24 cellular contexts compared by ENCODE assay signal in genomic region chr5:72499090-72499489, GRCh38. TPM values are rescaled to one million over a fixed set of nuclear protein-coding genes. Genes with fewer than 3 reads are reported as not detected.
DNase-seq lines count a peak whose midpoint lies in the region; ATAC-seq, FAIRE-seq and TF ChIP-seq lines count a peak whose summit lies in the region.
"Had no signal": no experiment of that assay in that cellular context is flagged by ENCODE, and none has a peak within 500 bp of the region (broad histone marks: within the 10 kb centered on the region; RNA-seq: fewer than 3 reads in every experiment).

No MANE protein-coding gene starts in this region.

- intact Hi-C loops in left ventricle myocardium inferior (cut with micrococcal nuclease): no loop called here
- intact Hi-C loops in Right ventricle myocardium superior (cut with DNase I): no loop called here
- intact Hi-C loops in IMR-90 (cut with micrococcal nuclease): no loop called here
- intact Hi-C loops in endothelial cell of umbilical vein (cut with micrococcal nuclease): loop anchor here (2.0 kb wide), 1 partner anchor 46 kb away; no protein-coding TSS in a partner anchor
- intact Hi-C loops in gastrocnemius medialis (cut with DNase I; ENCODE audit: low total_unique reads): no loop called here

- FAIRE-seq in endothelial cell of umbilical vein (lab: Jason Lieb, UNC): no peak
- FAIRE-seq: GM12878 had no signal

- TF ChIP-seq CTCF in left ventricle myocardium inferior (IDR thresholded peaks at IDR 0.05; ENCODE audit: borderline replicate concordance): no peak
- no peak for TF ChIP-seq CTCF in IMR-90 (conservative IDR thresholded peaks at IDR 0.05; ENCODE audit: low read depth, low read length)
- no peak for TF ChIP-seq CTCF in endothelial cell of umbilical vein (IDR thresholded peaks at IDR 0.05; ENCODE audit: extremely low read depth in 1 of 2, insufficient read depth in 1 of 2, low read depth in 1 of 2, low read length in 2 of 2)
- TF ChIP-seq CTCF in gastrocnemius medialis (IDR thresholded peaks at IDR 0.05 in 4 of 5, conservative IDR thresholded peaks at IDR 0.05 in 1 of 5): no peak

- POLR2A ChIA-PET in IMR-90 (lab: Charles Lee; ENCODE audit: unreplicated experiment): no interaction called here
- POLR2A ChIA-PET in endothelial cell of umbilical vein (lab: Charles Lee): no interaction called here

- no peak overlapping the region for H2BK20ac ChIP-seq in IMR-90 (ENCODE audit: low read depth, low read length)

- H3K4me2 ChIP-seq in IMR-90 (ENCODE audit: low read depth, low read length): no peak overlapping the region
- H3K4me2 ChIP-seq in endothelial cell of umbilical vein (ENCODE audit: insufficient read depth, low read length): no peak overlapping the region

- H3K56ac ChIP-seq in IMR-90 (ENCODE audit: extremely low read depth, insufficient read depth, low read length): no peak overlapping the region

- no peaks in the 10 kb centered on the region for H3K27me3 ChIP-seq in left ventricle myocardium inferior (ENCODE audit: low read depth)
- H3K27me3 ChIP-seq in IMR-90 (ENCODE audit: control insufficient read depth, insufficient read depth, low read length): no peaks in the 10 kb centered on the region
- no peaks in the 10 kb centered on the region for H3K27me3 ChIP-seq in endothelial cell of umbilical vein (ENCODE audit: control insufficient read depth in 2 of 2, insufficient read depth in 2 of 2, low read length in 2 of 2)
- no peaks in the 10 kb centered on the region for H3K27me3 ChIP-seq in gastrocnemius medialis
- H3K27me3 ChIP-seq: BE2C had no signal

- BruUV-seq in IMR-90 (replicated peaks; lab: Mats Ljungman, UMichigan): no TSS peak
- no TSS peak for BruUV-seq in endothelial cell of umbilical vein (replicated peaks; lab: Mats Ljungman, UMichigan)

- no peak overlapping the region for H2AK9ac ChIP-seq in IMR-90 (replicated peaks; ENCODE audit: low read depth, low read length, poor library complexity)

- no peak for TF ChIP-seq RAD21 in IMR-90 (IDR thresholded peaks at IDR 0.05; ENCODE audit: low read length)

- no peaks in the 10 kb centered on the region for H3K79me1 ChIP-seq in IMR-90 (ENCODE audit: low read depth in 1 of 2, low read length in 2 of 2)

- H3K4ac ChIP-seq in IMR-90 (ENCODE audit: low read depth, low read length): no peak overlapping the region

- dilution Hi-C loops in IMR-90 (cut with HindIII; ENCODE audit: low sequenced_read_pairs, unreplicated experiment): no loop called here
- dilution Hi-C loops in endothelial cell of umbilical vein (cut with MboI; ENCODE audit: extremely low pct_ligation_motif_present, low sequenced_read_pairs): no loop called here

- ATAC-seq in Right ventricle myocardium superior (ENCODE audit: poor library complexity) (no peak), IMR-90 (ENCODE audit: low read depth) (no peak), gastrocnemius medialis (no peak), HG03571 (IDR thresholded peaks at IDR 0.05; ENCODE audit: unreplicated experiment) (no peak)
- ATAC-seq: GM12878 had no signal

- no peak overlapping the region for H2AK5ac ChIP-seq in IMR-90 (ENCODE audit: low read depth, low read length)

- peaks cover 51% of the 10 kb centered on the region for H3K4me1 ChIP-seq in left ventricle myocardium inferior
- peaks cover 4% of the 10 kb centered on the region for H3K4me1 ChIP-seq in IMR-90 (ENCODE audit: control insufficient read depth, insufficient read depth, low read length)
- H3K4me1 ChIP-seq in endothelial cell of umbilical vein (ENCODE audit: control insufficient read depth, extremely low read depth, insufficient read depth, low read length): peaks cover 27% of the 10 kb centered on the region
- peaks cover 11 to 34% of the 10 kb centered on the region in 2 donors for H3K4me1 ChIP-seq in gastrocnemius medialis
- H3K4me1 ChIP-seq: BE2C had no signal

- H3K23ac ChIP-seq in IMR-90 (ENCODE audit: low read depth, low read length): no peak overlapping the region

- H4K8ac ChIP-seq in IMR-90 (ENCODE audit: low read depth in 2 of 2, low read length in 2 of 2): no peak overlapping the region

- H3K14ac ChIP-seq in IMR-90 (replicated peaks; ENCODE audit: low read depth, low read length): no peak overlapping the region

- no peak overlapping the region for H3K4me3 ChIP-seq in left ventricle myocardium inferior
- H3K4me3 ChIP-seq in IMR-90 (ENCODE audit: insufficient read depth, low read depth, low read length): no peak overlapping the region
- no peak overlapping the region for H3K4me3 ChIP-seq in endothelial cell of umbilical vein (replicated peaks in 1 of 3; ENCODE audit: insufficient read depth in 1 of 3, low read depth in 1 of 3, low read length in 3 of 3)
- no peak overlapping the region for H3K4me3 ChIP-seq in gastrocnemius medialis
- H3K4me3 ChIP-seq: GM12878, HAP-1 had no signal

- no peak overlapping the region for H3K18ac ChIP-seq in IMR-90 (ENCODE audit: low read depth, low read length)

- H2BK5ac ChIP-seq in IMR-90 (ENCODE audit: low read depth, low read length, poor library complexity, severe bottlenecking): no peak overlapping the region

- H4K91ac ChIP-seq in IMR-90 (ENCODE audit: insufficient read depth, low read depth, low read length): no peak overlapping the region

- no peak overlapping the region for H3K9ac ChIP-seq in IMR-90 (ENCODE audit: low read depth, low read length)
- H3K9ac ChIP-seq in endothelial cell of umbilical vein (replicated peaks; ENCODE audit: extremely low read depth, insufficient read depth, low read length): no peak overlapping the region

- no peak overlapping the region for H4K5ac ChIP-seq in IMR-90 (ENCODE audit: low read depth, low read length)

- H3K36me3 ChIP-seq in left ventricle myocardium inferior: no peaks in the 10 kb centered on the region
- no peaks in the 10 kb centered on the region for H3K36me3 ChIP-seq in IMR-90 (ENCODE audit: control insufficient read depth, insufficient read depth, low read length)
- H3K36me3 ChIP-seq in endothelial cell of umbilical vein (ENCODE audit: control insufficient read depth in 2 of 2, extremely low read depth in 1 of 2, insufficient read depth in 2 of 2, low read length in 2 of 2): no peaks in the 10 kb centered on the region
- no peaks in the 10 kb centered on the region for H3K36me3 ChIP-seq in gastrocnemius medialis
- H3K36me3 ChIP-seq: BE2C, HAP-1 had no signal

- H3K9me1 ChIP-seq in IMR-90 (ENCODE audit: insufficient read depth, low read length) (peaks cover 6% of the 10 kb centered on the region; the same call in 1 of the 2 replicates), endothelial cell of umbilical vein (replicated peaks; ENCODE audit: control insufficient read depth, extremely low read depth, insufficient read depth, low read length) (no peaks in the 10 kb centered on the region)

- in situ Hi-C loops in IMR-90 (cut with MboI; ENCODE audit: low sequenced_read_pairs): no loop called here
- in situ Hi-C loops in gastrocnemius medialis (cut with MboI; ENCODE audit: low sequenced_read_pairs in 4 of 4): no loop called here

- DNase-seq in left ventricle myocardium inferior: no peak
- no peak for DNase-seq in Right ventricle myocardium superior
- no peak for DNase-seq in IMR-90
- DNase-seq in endothelial cell of umbilical vein (ENCODE audit: low read depth, low spot score): no peak
- no peak for DNase-seq in gastrocnemius medialis
- no peak for DNase-seq in T-helper 2 cell
- DNase-seq: ACHN; BE2C; C1 segment of cervical spinal cord; CD4-positive, CD25-positive, alpha-beta regulatory T cell; CD8-positive, alpha-beta memory T cell; COR-L47; DMS 273 treated with DMSO at 0.1 percent for 48 hours; DMS53; DND-41; EL had no signal

- H4K20me1 ChIP-seq in IMR-90 (ENCODE audit: insufficient read depth, low read length) (no peaks in the 10 kb centered on the region), endothelial cell of umbilical vein (replicated peaks; ENCODE audit: control insufficient read depth, extremely low read depth, insufficient read depth, low read length) (no peaks in the 10 kb centered on the region)

- H3K9me3 ChIP-seq in left ventricle myocardium inferior (replicated peaks) (no peaks in the 10 kb centered on the region), IMR-90 (ENCODE audit: control insufficient read depth, insufficient read depth, low read length) (no peaks in the 10 kb centered on the region), endothelial cell of umbilical vein (replicated peaks; ENCODE audit: control insufficient read depth, insufficient read depth, low read length) (no peaks in the 10 kb centered on the region), gastrocnemius medialis (no peaks in the 10 kb centered on the region)
- H3K9me3 ChIP-seq: BE2C, HAP-1 had no signal

- no CpG with 5 or more reads among the region's 2 CpGs for WGBS in IMR-90 (ENCODE audit: extremely low coverage in 2 of 2, insufficient read length in 1 of 2), 2 experiments

- TF ChIP-seq POLR2A in IMR-90 (IDR thresholded peaks at IDR 0.05; ENCODE audit: low read depth, low read length): no peak
- TF ChIP-seq POLR2A in endothelial cell of umbilical vein (IDR thresholded peaks at IDR 0.05; ENCODE audit: low read depth, low read length): no peak
- no peak for TF ChIP-seq POLR2A in gastrocnemius medialis (IDR thresholded peaks at IDR 0.05)

- H2BK120ac ChIP-seq in IMR-90 (ENCODE audit: low read depth, low read length): no peak overlapping the region

- peak overlapping the region; percentile 87 for H3K27ac ChIP-seq in left ventricle myocardium inferior (replicated peaks)
- no peak overlapping the region for H3K27ac ChIP-seq in IMR-90 (ENCODE audit: insufficient read depth, low read length)
- H3K27ac ChIP-seq in endothelial cell of umbilical vein (ENCODE audit: insufficient read depth, low read depth, low read length): no peak overlapping the region
- H3K27ac ChIP-seq in gastrocnemius medialis: peak overlapping the region in 3 of 4 donors; percentile 74 to 82 (median 75)
- H3K27ac ChIP-seq: HL-60 had no signal

- H3K79me2 ChIP-seq in endothelial cell of umbilical vein (ENCODE audit: control insufficient read depth, insufficient read depth, low read length): no peaks in the 10 kb centered on the region

- CTCF ChIA-PET in IMR-90 (lab: Yijun Ruan, JAX) (no interaction called here), endothelial cell of umbilical vein (lab: Charles Lee) (no interaction called here)

- peak overlapping the region; percentile 54; the same call in 1 of the 3 replicates for H2BK15ac ChIP-seq in IMR-90 (ENCODE audit: low read depth, low read length)

- H2AFZ ChIP-seq in IMR-90 (replicated peaks; ENCODE audit: low read length, poor library complexity): no peak overlapping the region
- peak overlapping the region; percentile 48 for H2AFZ ChIP-seq in endothelial cell of umbilical vein (ENCODE audit: low read depth, low read length)

RNA-seq across cellular contexts. Expression of gene ZNF366, which starts 8.1 kb away (rescaled TPM):
- total RNA-seq in left ventricle myocardium inferior (8.1 TPM), Right ventricle myocardium superior (8.0 TPM), IMR-90 (2012; rRNA removed) (not detected in 2 replicates), endothelial cell of umbilical vein (4.1 and 4.6 TPM in 2 replicates), gastrocnemius medialis (1 to 10 TPM; 2.0 to 5.8 (median 3.0) TPM)
- polyA plus RNA-seq in IMR-90 (2012; rRNA removed) (not detected in 2 replicates), endothelial cell of umbilical vein (1.2 and 1.3 TPM in 2 replicates)
- polyA plus RNA-seq in IMR-90 (2012; cell fraction: cytosol; rRNA removed): not detected in 2 replicates
- polyA plus RNA-seq in IMR-90 (2012; cell fraction: nucleus; rRNA removed; ENCODE audit: low replicate concordance): not detected in 2 replicates
- 0.75 and 0.78 TPM in 2 replicates for polyA plus RNA-seq in endothelial cell of umbilical vein (2011; cell fraction: cytosol; rRNA removed)
- polyA plus RNA-seq in endothelial cell of umbilical vein (2011; cell fraction: nucleus; rRNA removed): 0.72 and 1.2 TPM in 2 replicates
- polyA plus RNA-seq in endothelial cell of umbilical vein (2012): 0.11 and 0.33 TPM in 2 replicates
- polyA minus RNA-seq in endothelial cell of umbilical vein: 3.2 and 3.4 TPM in 2 replicates
- polyA minus RNA-seq in endothelial cell of umbilical vein (2011; cell fraction: cytosol; rRNA and poly(A)+ RNA removed): not detected
- polyA minus RNA-seq in endothelial cell of umbilical vein (2011; cell fraction: nucleus; rRNA and poly(A)+ RNA removed): 0.96 and 1.6 TPM in 2 replicates
- total RNA-seq: A172; CD4-positive, CD25-positive, alpha-beta regulatory T cell; CD8-positive, alpha-beta memory T cell; G401; H4; HT1080 had no signal
- polyA plus RNA-seq: CD4-positive, CD25-positive, alpha-beta regulatory T cell; CD8-positive, alpha-beta memory T cell had no signal

Comparison
In these comparisons a context has a peak if more than half of its experiments do, and no peak if none do; other contexts are left out.
1. H3K27ac ChIP-seq: peak in left ventricle myocardium inferior (single experiment) and gastrocnemius medialis (3 of 4); none in IMR-90 (single experiment) and endothelial cell of umbilical vein (single experiment).